ENCODE assay signal across 10 cellular contexts in genomic region chr2:117980783-117981676, GRCh38. TPM values are rescaled to one million over a fixed set of nuclear protein-coding genes. Genes with fewer than 3 reads are reported as not detected.
A peak's percentile ranks its signal among the peaks of the same experiment; 100 is the strongest.
DNase-seq lines count a peak whose midpoint lies in the region; ATAC-seq, FAIRE-seq and TF ChIP-seq lines count a peak whose summit lies in the region.
"Had no signal": no experiment of that assay in that cellular context is flagged by ENCODE, and none has a peak within 500 bp of the region (broad histone marks: within the 10 kb centered on the region; RNA-seq: fewer than 3 reads in every experiment).

No MANE protein-coding gene starts in this region.

- H3K36me3 ChIP-seq in keratinocyte (ENCODE audit: control insufficient read depth in 2 of 2, extremely low read depth in 1 of 2, insufficient read depth in 2 of 2, low read length in 2 of 2) = peaks cover 9 to 32% of the 10 kb centered on the region in 2 experiments
- peaks cover 76% of the 10 kb centered on the region for H3K36me3 ChIP-seq in upper lobe of right lung

- H3K4me3 ChIP-seq in astrocyte of the cerebellum (ENCODE audit: low read depth, low read length) (no peak overlapping the region), keratinocyte (ENCODE audit: control insufficient read depth in 2 of 3, extremely low read depth in 1 of 3, insufficient read depth in 2 of 3, low read depth in 1 of 3, low read length in 3 of 3) (no peak overlapping the region), upper lobe of right lung (no peak overlapping the region)
- H3K4me3 ChIP-seq: BLaER1 had no signal

- H3K4me1 Mint-ChIP-seq in activated naive CD4-positive, alpha-beta T cell treated with anti-CD3 and anti-CD28 coated beads, Interleukin-2, amount 50 U/mL, for 24 hours = peaks cover 12% of the 10 kb centered on the region
- H3K4me1 Mint-ChIP-seq: activated B cell treated with CpG ODN at 0.5 μM for 24 hours had no signal

- H3K36me3 Mint-ChIP-seq in activated naive CD4-positive, alpha-beta T cell treated with anti-CD3 and anti-CD28 coated beads, Interleukin-2, amount 50 U/mL, for 24 hours = peaks cover 18% of the 10 kb centered on the region

- FAIRE-seq in keratinocyte (lab: Jason Lieb, UNC) = peak; percentile 69

- H3K27ac ChIP-seq in keratinocyte (ENCODE audit: control insufficient read depth, insufficient read depth, low read length) (peak overlapping the region; percentile 89), upper lobe of right lung (peak overlapping the region; percentile 26)
- H3K27ac ChIP-seq: BLaER1 had no signal

- dilution Hi-C loops in keratinocyte (cut with MboI; ENCODE audit: extremely low pct_ligation_motif_present, low sequenced_read_pairs) = no loop called here

- in situ Hi-C loops in astrocyte of the cerebellum (cut with HindIII; ENCODE audit: low sequenced_read_pairs) = no loop called here

- intact Hi-C loops in upper lobe of right lung (cut with DNase I) = no loop called here

- no peak for TF ChIP-seq CTCF in astrocyte of the cerebellum (IDR thresholded peaks at IDR 0.05; ENCODE audit: low read depth, low read length, missing control alignments)
- TF ChIP-seq CTCF in keratinocyte (optimal IDR thresholded peaks at IDR 0.05 in 1 of 3, IDR thresholded peaks at IDR 0.05 in 1 of 3, conservative IDR thresholded peaks at IDR 0.05 in 1 of 3; ENCODE audit: extremely low read depth in 1 of 3, insufficient read depth in 2 of 3, low read length in 3 of 3) = no peak
- no peak for TF ChIP-seq CTCF in upper lobe of right lung (IDR thresholded peaks at IDR 0.05)

- H4K20me1 ChIP-seq in keratinocyte (ENCODE audit: control insufficient read depth, extremely low read depth, insufficient read depth, low read length) = no peaks in the 10 kb centered on the region

- H3K79me2 ChIP-seq in keratinocyte (ENCODE audit: control insufficient read depth, insufficient read depth, low read length) = no peaks in the 10 kb centered on the region

- H3K4me1 ChIP-seq in keratinocyte (ENCODE audit: control insufficient read depth, extremely low read depth, insufficient read depth, low read length) (peaks cover 20% of the 10 kb centered on the region), upper lobe of right lung (peaks cover 12% of the 10 kb centered on the region)
- H3K4me1 ChIP-seq: BLaER1 had no signal

- no peak overlapping the region for H2AFZ ChIP-seq in keratinocyte (ENCODE audit: control insufficient read depth, low read length)

- no peaks in the 10 kb centered on the region for H3K9me3 Mint-ChIP-seq in activated naive CD4-positive, alpha-beta T cell treated with anti-CD3 and anti-CD28 coated beads, Interleukin-2, amount 50 U/mL, for 24 hours
- H3K9me3 Mint-ChIP-seq: activated B cell treated with CpG ODN at 0.5 μM for 24 hours had no signal

- H3K27me3 Mint-ChIP-seq in activated naive CD4-positive, alpha-beta T cell treated with anti-CD3 and anti-CD28 coated beads, Interleukin-2, amount 50 U/mL, for 24 hours = no peaks in the 10 kb centered on the region
- H3K27me3 Mint-ChIP-seq: activated B cell treated with CpG ODN at 0.5 μM for 24 hours had no signal

- H3K9me3 ChIP-seq in keratinocyte (ENCODE audit: control insufficient read depth, low read depth, low read length) = no peaks in the 10 kb centered on the region
- no peaks in the 10 kb centered on the region for H3K9me3 ChIP-seq in upper lobe of right lung
- H3K9me3 ChIP-seq: BLaER1 had no signal

- H3K27me3 ChIP-seq in keratinocyte (ENCODE audit: control insufficient read depth, extremely low read depth, insufficient read depth, low read length) = no peaks in the 10 kb centered on the region
- H3K27me3 ChIP-seq in upper lobe of right lung = no peaks in the 10 kb centered on the region
- H3K27me3 ChIP-seq: BLaER1 had no signal

- peak overlapping the region; percentile 34 for H3K9ac ChIP-seq in keratinocyte (ENCODE audit: control insufficient read depth, extremely low read depth, insufficient read depth, low read length)
- H3K9ac ChIP-seq: BLaER1 had no signal

- H3K4me3 Mint-ChIP-seq in activated naive CD4-positive, alpha-beta T cell treated with anti-CD3 and anti-CD28 coated beads, Interleukin-2, amount 50 U/mL, for 24 hours = no peak overlapping the region
- H3K4me3 Mint-ChIP-seq: activated B cell treated with CpG ODN at 0.5 μM for 24 hours had no signal

- peaks cover 2% of the 10 kb centered on the region for H3K9me1 ChIP-seq in keratinocyte (ENCODE audit: control insufficient read depth, extremely low read depth, insufficient read depth, low read length)

- H3K27ac Mint-ChIP-seq in activated naive CD4-positive, alpha-beta T cell treated with anti-CD3 and anti-CD28 coated beads, Interleukin-2, amount 50 U/mL, for 24 hours = peak overlapping the region; percentile 63
- H3K27ac Mint-ChIP-seq: activated B cell treated with CpG ODN at 0.5 μM for 24 hours had no signal

- no peak for DNase-seq in activated naive CD4-positive, alpha-beta T cell treated with Interleukin-2 at 50 U/mL for 16 hours
- peak; percentile 78 for DNase-seq in astrocyte of the cerebellum (ENCODE audit: low read depth)
- peak; percentile 65 for DNase-seq in keratinocyte (ENCODE audit: low read depth, low spot score)
- DNase-seq in upper lobe of right lung = no peak
- no peak for DNase-seq in activated effector memory CD4-positive, alpha-beta T cell treated with anti-CD3 and anti-CD28 coated beads, Interleukin-2, amount 50 U/mL, for 16 hours
- DNase-seq: activated B cell treated with CpG ODN at 0.5 μM for 24 hours had no signal

- H3K4me2 ChIP-seq in keratinocyte (ENCODE audit: control insufficient read depth, extremely low read depth, insufficient read depth, low read depth, low read length) = peak overlapping the region; percentile 30
- H3K4me2 ChIP-seq: BLaER1 had no signal

- peak; percentile 57 for ATAC-seq in upper lobe of right lung
- no peak for ATAC-seq in GM18502 (IDR thresholded peaks at IDR 0.05; ENCODE audit: poor library complexity, unreplicated experiment)
- ATAC-seq in HG03521 (IDR thresholded peaks at IDR 0.05; ENCODE audit: unreplicated experiment) = no peak

RNA-seq across cellular contexts. Expression of gene CCDC93, which starts 32.8 kb away (rescaled TPM):
- polyA plus RNA-seq in keratinocyte = 13.6 to 21.3 TPM (median 16.2 TPM) in 3 replicates
- 217 TPM for polyA plus RNA-seq in keratinocyte (2011; ENCODE audit: low read depth)
- polyA plus RNA-seq in keratinocyte (2011; cell fraction: cytosol; rRNA removed) = 8.3 and 11.4 TPM in 2 replicates
- polyA plus RNA-seq in keratinocyte (2011; cell fraction: nucleus; rRNA removed) = 51.6 and 61.6 TPM in 2 replicates
- polyA plus RNA-seq in keratinocyte (2012; ENCODE audit: low replicate concordance) = 11.0 and 15.6 TPM in 2 replicates
- polyA minus RNA-seq in keratinocyte = 11.5 to 23.6 TPM (median 14.7 TPM) in 3 replicates
- polyA minus RNA-seq in keratinocyte (2011; cell fraction: cytosol; rRNA and poly(A)+ RNA removed) = 11.3 TPM
- 23.7 and 53.8 TPM in 2 replicates for polyA minus RNA-seq in keratinocyte (2011; cell fraction: nucleus; rRNA and poly(A)+ RNA removed)
- total RNA-seq in upper lobe of right lung = 37.8 TPM

Comparison
In these comparisons a context has a peak if more than half of its experiments do, and no peak if none do; other contexts are left out.
1. DNase-seq: peak in astrocyte of the cerebellum (single experiment) and keratinocyte (single experiment); none in activated naive CD4-positive, alpha-beta T cell treated with Interleukin-2 at 50 U/mL for 16 hours (single experiment), upper lobe of right lung (single experiment) and activated effector memory CD4-positive, alpha-beta T cell treated with anti-CD3 and anti-CD28 coated beads, Interleukin-2, amount 50 U/mL, for 16 hours (single experiment).